9 cellular contexts compared by ENCODE assay signal in the genomic region with DNA sequence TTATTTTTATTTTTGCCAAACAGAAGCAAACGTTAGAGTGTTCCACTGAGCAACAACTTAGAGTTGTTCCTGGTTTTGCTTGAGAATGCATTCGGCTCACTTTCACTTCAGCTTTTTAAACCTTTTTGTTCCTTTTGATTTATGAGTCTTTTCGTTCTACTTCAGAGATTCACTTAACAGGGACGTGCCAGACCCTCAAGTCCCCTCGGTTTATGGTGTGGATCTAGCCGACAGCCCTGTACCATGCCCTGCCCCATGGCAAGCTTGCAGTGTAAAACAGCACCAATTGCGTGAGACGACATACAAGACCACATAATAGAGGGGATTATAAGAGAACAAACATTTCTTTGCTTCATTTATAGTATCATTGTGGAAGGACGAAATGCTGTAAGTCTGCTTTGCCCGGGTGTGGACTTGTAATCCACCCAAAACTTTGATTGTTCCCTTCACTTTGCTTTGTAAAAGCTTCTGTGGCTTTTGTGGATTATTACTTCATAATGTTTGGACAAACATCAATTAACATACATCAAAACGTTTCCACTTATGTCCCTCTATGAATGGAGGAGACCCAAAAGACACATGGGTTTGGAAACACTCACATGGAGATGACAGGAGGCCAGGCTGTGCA.
DNase-seq lines count a peak whose midpoint lies in the region; ATAC-seq and TF ChIP-seq lines count a peak whose summit lies in the region.
"Had no signal": no experiment of that assay in that cellular context is flagged by ENCODE, and none has a peak within 500 bp of the region (broad histone marks: within the 10 kb centered on the region; RNA-seq: fewer than 3 reads in every experiment).

No MANE protein-coding gene starts in this region.

- H3K9me3 Mint-ChIP-seq in MCF 10A (ENCODE audit: unreplicated experiment) = no peaks in the 10 kb centered on the region
- H3K9me3 Mint-ChIP-seq in IgD-negative memory B cell = no peaks in the 10 kb centered on the region

- TF ChIP-seq POLR2A in breast epithelium (IDR thresholded peaks at IDR 0.05) (no peak), gastroesophageal sphincter (IDR thresholded peaks at IDR 0.05) (no peak)

- no peaks in the 10 kb centered on the region for H3K27me3 Mint-ChIP-seq in MCF 10A (ENCODE audit: insufficient read depth, unreplicated experiment)
- no peaks in the 10 kb centered on the region for H3K27me3 Mint-ChIP-seq in IgD-negative memory B cell

- H3K4me1 Mint-ChIP-seq in MCF 10A (ENCODE audit: insufficient read depth, unreplicated experiment) (peaks cover 10% of the 10 kb centered on the region), IgD-negative memory B cell (peaks cover 2 to 5% (median 5%) of the 10 kb centered on the region in 3 donors)

- H3K4me2 ChIP-seq in Karpas-422 (ENCODE audit: low read depth, low read length, poor library complexity, severe bottlenecking) = no peak overlapping the region

- H3K27ac Mint-ChIP-seq in MCF 10A (ENCODE audit: low read depth, unreplicated experiment) (no peak overlapping the region), IgD-negative memory B cell (peak overlapping the region in 1 of 3 donors; percentile 90)

- POLR2A ChIA-PET in MCF 10A (lab: Yijun Ruan, JAX) = interaction anchor here (0.7 to 1.4 kb wide), 3 partner anchors 7 to 29 kb away, joined by 3 to 4 read pairs (median 3); no protein-coding TSS in a partner anchor

- H3K36me3 Mint-ChIP-seq in MCF 10A (ENCODE audit: insufficient read depth, unreplicated experiment) (no peaks in the 10 kb centered on the region), IgD-negative memory B cell (no peaks in the 10 kb centered on the region)

- intact Hi-C loops in breast epithelium (cut with DNase I; ENCODE audit: low total_unique reads) (no loop called here), MCF 10A (cut with micrococcal nuclease) (no loop called here), upper lobe of right lung (cut with DNase I) (no loop called here), left cardiac atrium (cut with DNase I) (no loop called here)

- no peak for TF ChIP-seq CTCF in breast epithelium (IDR thresholded peaks at IDR 0.05)
- TF ChIP-seq CTCF in MCF 10A (IDR thresholded peaks at IDR 0.05; ENCODE audit: unreplicated experiment) = no peak
- no peak for TF ChIP-seq CTCF in gastroesophageal sphincter (IDR thresholded peaks at IDR 0.05)
- no peak for TF ChIP-seq CTCF in upper lobe of right lung (IDR thresholded peaks at IDR 0.05)

- H3K27me3 ChIP-seq in breast epithelium = no peaks in the 10 kb centered on the region
- no peaks in the 10 kb centered on the region for H3K27me3 ChIP-seq in gastroesophageal sphincter
- H3K27me3 ChIP-seq in upper lobe of right lung = no peaks in the 10 kb centered on the region
- no peaks in the 10 kb centered on the region for H3K27me3 ChIP-seq in Karpas-422 (ENCODE audit: low read length)

- WGBS in gastroesophageal sphincter (ENCODE audit: low coverage in 1 of 2), 2 donors = 54 to 64% methylated on average over 11 of the region's 11 CpGs

- H3K4me3 ChIP-seq in breast epithelium (peak overlapping the region; percentile 12 to 49 (median 21)), gastroesophageal sphincter (no peak overlapping the region), upper lobe of right lung (peak overlapping the region; percentile 6), Karpas-422 (ENCODE audit: low read length) (no peak overlapping the region)

- H3K36me3 ChIP-seq in breast epithelium (no peaks in the 10 kb centered on the region), gastroesophageal sphincter (no peaks in the 10 kb centered on the region), upper lobe of right lung (no peaks in the 10 kb centered on the region), Karpas-422 (ENCODE audit: insufficient read depth, low read length) (no peaks in the 10 kb centered on the region)

- no peaks in the 10 kb centered on the region for H3K79me2 ChIP-seq in Karpas-422 (ENCODE audit: low read length)

- H3K9me3 ChIP-seq in breast epithelium (no peaks in the 10 kb centered on the region), gastroesophageal sphincter (no peaks in the 10 kb centered on the region), upper lobe of right lung (no peaks in the 10 kb centered on the region), Karpas-422 (ENCODE audit: low read length) (no peaks in the 10 kb centered on the region)

- CTCF ChIA-PET in MCF 10A (lab: Yijun Ruan, JAX) = no interaction called here

- BruUV-seq in MCF 10A (replicated peaks; lab: Mats Ljungman, UMichigan) = no TSS peak

- DNase-seq in breast epithelium (ENCODE audit: low spot score in 2 of 2) = no peak
- DNase-seq in MCF 10A (ENCODE audit: unreplicated experiment) = no peak
- no peak for DNase-seq in upper lobe of right lung
- DNase-seq in activated CD8-positive, alpha-beta memory T cell treated with anti-CD3 and anti-CD28 coated beads, Interleukin-2, amount 50 U/mL, for 4 hours = no peak
- no peak for DNase-seq in Karpas-422
- no peak for DNase-seq in left cardiac atrium

- H2AFZ ChIP-seq in Karpas-422 (ENCODE audit: low read length) = no peak overlapping the region

- H3K4me1 ChIP-seq in breast epithelium (no peaks in the 10 kb centered on the region), gastroesophageal sphincter (peaks cover 0 to 18% (median 0%) of the 10 kb centered on the region in 3 donors), upper lobe of right lung (no peaks in the 10 kb centered on the region), Karpas-422 (ENCODE audit: low read length) (0 out of 2 replicates have a peak, but pooled peaks cover 8% of the 10 kb centered on the region)

- H3K4me3 Mint-ChIP-seq in MCF 10A (ENCODE audit: unreplicated experiment) (no peak overlapping the region), IgD-negative memory B cell (peak overlapping the region in 3 of 4 donors; percentile 16 to 86 (median 74))

- H3K9ac ChIP-seq in Karpas-422 (ENCODE audit: low read length) = no peak overlapping the region

- ATAC-seq in gastroesophageal sphincter (peak; percentile 31), upper lobe of right lung (no peak), left cardiac atrium (no peak)
- ATAC-seq: left lobe of liver had no signal

- H4K20me1 ChIP-seq in Karpas-422 (ENCODE audit: insufficient read depth, low read depth, low read length) = no peaks in the 10 kb centered on the region

- no peak for TF ChIP-seq EP300 in gastroesophageal sphincter (IDR thresholded peaks at IDR 0.05)

- no peaks in the 10 kb centered on the region for H3K9me2 ChIP-seq in Karpas-422 (replicated peaks; ENCODE audit: insufficient read depth, low read length)

- H3K27ac ChIP-seq in breast epithelium (peak overlapping the region in 1 of 2 donors; percentile 50), gastroesophageal sphincter (peak overlapping the region in 2 of 4 donors; percentile 34), upper lobe of right lung (peak overlapping the region; percentile 2), Karpas-422 (ENCODE audit: low read length) (no peak overlapping the region)

Comparison
In these comparisons a context has a peak if more than half of its experiments do, and no peak if none do; other contexts are left out.
1. H3K4me3 ChIP-seq: peak in breast epithelium (3 of 3) and upper lobe of right lung (single experiment); none in gastroesophageal sphincter (0 of 2) and Karpas-422 (single experiment).